Comparison of ENCODE assay signal across 2 cellular contexts in genomic region chr5:143384865-143385657, GRCh38.
TF ChIP-seq lines count a peak whose summit lies in the region.

No MANE protein-coding gene starts in this region.

TF ChIP-seq in HEK293, 187 proteins besides CTCF, POLR2A, EP300 and RAD21 (continued from another document):
- TF ChIP-seq ZNF280C (tag by site-specific recombination; IDR thresholded peaks at IDR 0.05) (no peak), ZNF585B (tag by site-specific recombination; IDR thresholded peaks at IDR 0.05) (peak; percentile 100), SETDB1 (IDR thresholded peaks at IDR 0.05; ENCODE audit: insufficient read length, low read length) (peak; percentile 95), ZNF280D (tag by site-specific recombination; IDR thresholded peaks at IDR 0.05) (0 out of 2 replicates have a peak, but pooled peaks have one; percentile 55), ZNF239 (tag by site-specific recombination; IDR thresholded peaks at IDR 0.05) (no peak), ZNF626 (tag by site-specific recombination; IDR thresholded peaks at IDR 0.05) (0 out of 2 replicates have a peak, but pooled peaks have one; percentile 32), ZNF26 (tag by site-specific recombination; IDR thresholded peaks at IDR 0.05) (no peak), ZNF843 (tag by site-specific recombination; IDR thresholded peaks at IDR 0.05) (no peak), ZNF202 (tag by site-specific recombination; IDR thresholded peaks at IDR 0.05; ENCODE audit: borderline replicate concordance) (0 out of 2 replicates have a peak, but pooled peaks have one; percentile 38)

TF ChIP-seq in K562, 482 proteins besides CTCF, POLR2A, EP300 and RAD21 (continued from another document):
- TF ChIP-seq CHAMP1 (IDR thresholded peaks at IDR 0.05) (peak; percentile 52; the same call in 1 of the 2 replicates), MCM2 (IDR thresholded peaks at IDR 0.05; ENCODE audit: low read depth) (no peak), NUFIP1 (IDR thresholded peaks at IDR 0.05; ENCODE audit: partially characterized antibody) (no peak), TRIM28 (IDR thresholded peaks at IDR 0.05) (peak; percentile 75; the same call in 1 of the 2 replicates), CBX1 (IDR thresholded peaks at IDR 0.05; ENCODE audit: low read depth) (peak; percentile 64; the same call in 1 of the 2 replicates), ZFP36 (IDR thresholded peaks at IDR 0.05; ENCODE audit: low read depth, low read length, partially characterized antibody) (peak; percentile 93), TFE3 (CRISPR knock-in tag; IDR thresholded peaks at IDR 0.05) (no peak), ZBTB12 (CRISPR knock-in tag; IDR thresholded peaks at IDR 0.05) (no peak), ZNF280A (IDR thresholded peaks at IDR 0.05; ENCODE audit: low read depth, partially characterized antibody) (peak; percentile 65), CBX3 (IDR thresholded peaks at IDR 0.05; ENCODE audit: borderline replicate concordance in 1 of 2, low read length in 2 of 2) (peak in 1 of 2 experiments; percentile 91; a peak in 2 of 3 replicates), ZNF408 (CRISPR knock-in tag; IDR thresholded peaks at IDR 0.05; ENCODE audit: low read depth) (no peak), MYBL2 (IDR thresholded peaks at IDR 0.05; ENCODE audit: low read depth) (no peak), MYBL2 (CRISPR knock-in tag; IDR thresholded peaks at IDR 0.05; ENCODE audit: borderline replicate concordance) (no peak), CEBPZ (IDR thresholded peaks at IDR 0.05; ENCODE audit: borderline replicate concordance, low read depth, low read length) (peak; percentile 73)
TF ChIP-seq in K562: peak in this region for 8.
